ENCODE assay signal across 1 cellular context in genomic region chr10:110774069-110775021, GRCh38.
TF ChIP-seq lines count a peak whose summit lies in the region.

No MANE protein-coding gene starts in this region.

TF ChIP-seq in HepG2, 621 proteins besides CTCF, POLR2A, EP300 and RAD21 (continued from another document and continues in another):
- TF ChIP-seq ZNF263 (CRISPR knock-in tag; IDR thresholded peaks at IDR 0.05) = no peak
- no peak for TF ChIP-seq SRF (IDR thresholded peaks at IDR 0.05; ENCODE audit: low read depth, low read length)
- no peak; the same call in 1 of the 2 replicates for TF ChIP-seq MIER3 (CRISPR knock-in tag; IDR thresholded peaks at IDR 0.05; ENCODE audit: borderline replicate concordance)
- no peak for TF ChIP-seq ZBTB7B (CRISPR knock-in tag; IDR thresholded peaks at IDR 0.05)
- TF ChIP-seq CAMTA2 (CRISPR knock-in tag; IDR thresholded peaks at IDR 0.05; ENCODE audit: borderline replicate concordance) = no peak
- TF ChIP-seq TBX2 (CRISPR knock-in tag; IDR thresholded peaks at IDR 0.05; ENCODE audit: borderline replicate concordance) = no peak
- peak; percentile 70 for TF ChIP-seq PAXIP1 (CRISPR knock-in tag; conservative IDR thresholded peaks at IDR 0.05)
- TF ChIP-seq CREM (IDR thresholded peaks at IDR 0.05) = peak; percentile 49; the same call in 1 of the 2 replicates
- no peak for TF ChIP-seq CREM (CRISPR knock-in tag; IDR thresholded peaks at IDR 0.05)
- TF ChIP-seq PLRG1 (conservative IDR thresholded peaks at IDR 0.05) = no peak
- peak; percentile 75; the same call in 1 of the 2 replicates for TF ChIP-seq RARA (CRISPR knock-in tag; IDR thresholded peaks at IDR 0.05)
- no peak for TF ChIP-seq ELK4 (CRISPR knock-in tag; IDR thresholded peaks at IDR 0.05; ENCODE audit: borderline replicate concordance)
- no peak for TF ChIP-seq ZNF446 (CRISPR knock-in tag; IDR thresholded peaks at IDR 0.05)
- no peak for TF ChIP-seq U2AF2 (IDR thresholded peaks at IDR 0.05; ENCODE audit: low read depth, low read length)
- no peak for TF ChIP-seq ZNF318 (CRISPR knock-in tag; IDR thresholded peaks at IDR 0.05)
- TF ChIP-seq PRMT3 (CRISPR knock-in tag; IDR thresholded peaks at IDR 0.05; ENCODE audit: borderline replicate concordance, low read depth) = no peak
- peak; percentile 13 for TF ChIP-seq ARID3A (IDR thresholded peaks at IDR 0.05; ENCODE audit: low read depth, low read length)
- TF ChIP-seq ZMYM2 (CRISPR knock-in tag; IDR thresholded peaks at IDR 0.05) = no peak
- TF ChIP-seq ZNF749 (CRISPR knock-in tag; IDR thresholded peaks at IDR 0.05; ENCODE audit: borderline replicate concordance) = no peak
- no peak for TF ChIP-seq ARID2 (CRISPR knock-in tag; IDR thresholded peaks at IDR 0.05; ENCODE audit: borderline replicate concordance)
- 0 out of 2 replicates have a peak, but pooled peaks have one; percentile 14 for TF ChIP-seq ZSCAN9 (CRISPR knock-in tag; IDR thresholded peaks at IDR 0.05; ENCODE audit: borderline replicate concordance)
- TF ChIP-seq ELF3 (CRISPR knock-in tag; IDR thresholded peaks at IDR 0.05) = no peak
- no peak for TF ChIP-seq SOX6 (IDR thresholded peaks at IDR 0.05)
- TF ChIP-seq SOX6 (CRISPR knock-in tag; IDR thresholded peaks at IDR 0.05) = peak; percentile 66
- peak; percentile 37; the same call in 1 of the 2 replicates for TF ChIP-seq TBX3 (IDR thresholded peaks at IDR 0.05; ENCODE audit: borderline replicate concordance)
- TF ChIP-seq DZIP1 (CRISPR knock-in tag; IDR thresholded peaks at IDR 0.05) = no peak
- TF ChIP-seq FLYWCH1 (CRISPR knock-in tag; IDR thresholded peaks at IDR 0.05) = no peak
- 0 out of 2 replicates have a peak, but pooled peaks have one; percentile 7 for TF ChIP-seq NR2F2 (IDR thresholded peaks at IDR 0.05; ENCODE audit: borderline replicate concordance, low read depth)
- no peak for TF ChIP-seq ZNF580 (CRISPR knock-in tag; IDR thresholded peaks at IDR 0.05; ENCODE audit: borderline replicate concordance, low read depth)
- peak; percentile 46; the same call in 1 of the 2 replicates for TF ChIP-seq AHDC1 (CRISPR knock-in tag; IDR thresholded peaks at IDR 0.05; ENCODE audit: borderline replicate concordance)
- TF ChIP-seq ZFP37 (CRISPR knock-in tag; IDR thresholded peaks at IDR 0.05; ENCODE audit: borderline replicate concordance) = no peak
- TF ChIP-seq ZFX (CRISPR knock-in tag; IDR thresholded peaks at IDR 0.05; ENCODE audit: low read depth) = peak; percentile 35; the same call in 1 of the 2 replicates
- TF ChIP-seq ZNF143 (CRISPR knock-in tag; IDR thresholded peaks at IDR 0.05) = no peak
